In genomic region chr15:36301931-36302330, GRCh38 we compare ENCODE assay signal across 23 cellular contexts.
"Had no signal": no experiment of that assay in that cellular context is flagged by ENCODE, and none has a peak within 500 bp of the region (broad histone marks: within the 10 kb centered on the region; RNA-seq: fewer than 3 reads in every experiment).

No MANE protein-coding gene starts in this region.

- H3K4me3 ChIP-seq: ascending aorta, cardiac muscle cell, PC-9 had no signal

- DNase-seq: activated CD4-positive, alpha-beta T cell treated with anti-CD3 and anti-CD28 coated beads, Interleukin-2, amount 10 ng/mL, durations not matched to agents 24 days and 14 days; activated CD4-positive, alpha-beta T cell treated with anti-CD3 and anti-CD28 coated beads, Interleukin-2, amount 50 U/mL, for 4 hours; activated CD8-positive, alpha-beta T cell treated with anti-CD3 and anti-CD28 coated beads, Interleukin-2, amount 10 ng/mL, durations not matched to agents 7 days and 5 days; activated gamma-delta T cell; activated naive CD4-positive, alpha-beta T cell treated with Interleukin-2 at 50 U/mL for 16 hours; activated naive CD8-positive, alpha-beta T cell treated with anti-CD3 and anti-CD28 coated beads, Interleukin-2, amount 10 ng/mL, durations not matched to agents 7 days and 5 days; activated T-cell treated with anti-CD3 and anti-CD28 coated beads, Interleukin-2, amount 50 U/mL, for 24 hours; amygdala; Karpas-422; NCI-H1105; NCI-H1417 treated with DMSO at 0.1 percent for 48 hours; NCI-H187 treated with DMSO at 0.1 percent for 48 hours; NCI-H2081; NCI-H2171 treated with DMSO at 0.1 percent for 48 hours; NCI-H345; NCI-H524 treated with DMSO at 0.1 percent for 48 hours; NCI-H748 treated with DMSO at 0.1 percent for 48 hours; NK-92 treated with Interleukin-12 subunit alpha and Interleukin-12 subunit beta, amount 100 ng/mL, for 24 hours; PC-9; SIG-M5 had no signal

- ATAC-seq: activated CD8-positive, alpha-beta T cell treated with anti-CD3 and anti-CD28 coated beads, Interleukin-2, amount 10 ng/mL, durations not matched to agents 7 days and 5 days; Right ventricle myocardium inferior had no signal
